ENCODE assay signal across 9 cellular contexts in the genomic region with DNA sequence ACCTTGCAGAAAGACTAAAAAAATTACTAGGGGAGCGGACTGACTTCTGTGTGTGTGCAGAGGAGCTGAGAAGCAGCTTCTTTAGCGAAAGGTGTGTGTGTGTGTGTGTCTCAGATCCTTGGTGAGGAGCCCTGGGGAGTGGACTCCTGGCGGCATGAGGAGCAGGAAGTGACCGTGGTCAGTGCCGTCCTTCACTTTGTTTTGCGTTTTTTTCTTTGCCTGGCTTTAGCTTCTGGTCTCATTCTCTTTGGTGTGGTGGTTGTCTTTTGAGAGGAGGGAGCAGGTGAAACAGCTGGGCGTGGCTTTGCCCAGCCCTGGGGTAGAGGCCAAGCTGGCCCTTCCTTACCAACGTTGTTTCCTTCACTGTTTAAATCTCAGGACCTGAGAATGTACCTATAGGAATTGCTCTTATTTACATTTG. TPM values are rescaled to one million over a fixed set of nuclear protein-coding genes. Genes with fewer than 3 reads are reported as not detected.
DNase-seq lines count a peak whose midpoint lies in the region; ATAC-seq and TF ChIP-seq lines count a peak whose summit lies in the region.
"Had no signal": no experiment of that assay in that cellular context is flagged by ENCODE, and none has a peak within 500 bp of the region (broad histone marks: within the 10 kb centered on the region; RNA-seq: fewer than 3 reads in every experiment).

No MANE protein-coding gene starts in this region.

- CTCF ChIA-PET in activated CD8-positive, alpha-beta memory T cell treated with anti-CD3 and anti-CD28 coated beads, Interleukin-2, amount 10 ng/mL, durations not matched to agents 7 days and 5 days (lab: Charles Lee), result interaction anchor here (1.2 to 3.8 kb wide), 3 partner anchors 13 to 31 kb away, joined by 4 to 12 read pairs (median 5); no protein-coding TSS in a partner anchor
- CTCF ChIA-PET in activated CD4-positive, alpha-beta memory T cell treated with anti-CD3 and anti-CD28 coated beads, Interleukin-2, amount 10 ng/mL, durations not matched to agents 7 days and 5 days (lab: Charles Lee), result interaction anchor here (1.2 to 1.4 kb wide), 3 partner anchors 34 to 175 kb away, joined by 3 to 4 read pairs (median 4); no protein-coding TSS in a partner anchor

- no peaks in the 10 kb centered on the region for H3K9me3 ChIP-seq in iPS-20b (ENCODE audit: insufficient read depth, low read depth, low read length)
- H3K9me3 ChIP-seq in subcutaneous abdominal adipose tissue (ENCODE audit: control insufficient read depth in 5 of 5, low read length in 5 of 5), result no peaks in the 10 kb centered on the region
- no peaks in the 10 kb centered on the region for H3K9me3 ChIP-seq in right atrium auricular region
- H3K9me3 ChIP-seq in tibial artery, result no peaks in the 10 kb centered on the region

- intact Hi-C loops in lower leg skin (cut with DNase I; ENCODE audit: low total_unique reads) (no loop called here), tibial artery (cut with DNase I; ENCODE audit: low total_unique reads) (loop anchor here (5.0 kb wide), 1 partner anchor 327 kb away; no protein-coding TSS in a partner anchor)

- peaks cover 6% of the 10 kb centered on the region for H3K36me3 Mint-ChIP-seq in activated CD8-positive, alpha-beta memory T cell treated with anti-CD3 and anti-CD28 coated beads, Interleukin-2, amount 10 ng/mL, durations not matched to agents 7 days and 5 days
- H3K36me3 Mint-ChIP-seq in activated CD4-positive, alpha-beta memory T cell treated with anti-CD3 and anti-CD28 coated beads, Interleukin-2, amount 10 ng/mL, durations not matched to agents 7 days and 5 days (ENCODE audit: low read depth), result peaks cover 17% of the 10 kb centered on the region

- H3K9ac ChIP-seq in iPS-20b (ENCODE audit: low read depth, low read length) (no peak overlapping the region), subcutaneous abdominal adipose tissue (ENCODE audit: low read length in 5 of 5) (peak overlapping the region in 4 of 5 donors; percentile 3 to 90 (median 76))

- no peak for DNase-seq in activated CD8-positive, alpha-beta memory T cell treated with anti-CD3 and anti-CD28 coated beads, Interleukin-2, amount 10 ng/mL, durations not matched to agents 7 days and 5 days
- no peak for DNase-seq in activated CD8-positive, alpha-beta memory T cell treated with anti-CD3 and anti-CD28 coated beads, Interleukin-2, amount 50 U/mL, for 4 hours
- no peak for DNase-seq in activated CD4-positive, alpha-beta memory T cell treated with anti-CD3 and anti-CD28 coated beads, Interleukin-2, amount 10 ng/mL, durations not matched to agents 7 days and 5 days
- DNase-seq in right atrium auricular region (ENCODE audit: low spot score), result no peak
- DNase-seq in lower leg skin (ENCODE audit: low spot score in 2 of 2), result no peak
- no peak for DNase-seq in tibial artery
- DNase-seq: stimulated activated CD8-positive, alpha-beta memory T cell treated with anti-CD3 and anti-CD28 coated beads, Interleukin-4, amount 100 ng/mL, for 48 hours had no signal

- H3K4me1 ChIP-seq in iPS-20b (ENCODE audit: insufficient read depth, low read length) (peaks cover 7% of the 10 kb centered on the region), subcutaneous abdominal adipose tissue (ENCODE audit: control insufficient read depth in 5 of 5, insufficient read depth in 5 of 5, low read length in 5 of 5) (peaks cover 7 to 31% (median 26%) of the 10 kb centered on the region in 5 donors), right atrium auricular region (peaks cover 0 to 24% of the 10 kb centered on the region in 2 donors), tibial artery (peaks cover 0 to 27% (median 22%) of the 10 kb centered on the region in 4 donors)

- TF ChIP-seq CTCF in right atrium auricular region (IDR thresholded peaks at IDR 0.05) (no peak), lower leg skin (IDR thresholded peaks at IDR 0.05) (no peak), tibial artery (IDR thresholded peaks at IDR 0.05) (no peak)

- no peak for ATAC-seq in activated CD8-positive, alpha-beta memory T cell treated with anti-CD3 and anti-CD28 coated beads, Interleukin-2, amount 10 ng/mL, durations not matched to agents 7 days and 5 days

- H3K27ac ChIP-seq in iPS-20b (ENCODE audit: low read length), result no peak overlapping the region
- H3K27ac ChIP-seq in subcutaneous abdominal adipose tissue (ENCODE audit: low read depth, low read length), result no peak overlapping the region
- no peak overlapping the region for H3K27ac ChIP-seq in right atrium auricular region
- peak overlapping the region in 1 of 2 donors; percentile 56 for H3K27ac ChIP-seq in tibial artery

- H3K4me3 ChIP-seq in iPS-20b (ENCODE audit: low read length) (peak overlapping the region; percentile 97), subcutaneous abdominal adipose tissue (ENCODE audit: low read depth in 1 of 5, low read length in 5 of 5) (peak overlapping the region in 4 of 5 donors; percentile 17 to 79 (median 76)), right atrium auricular region (peak overlapping the region in 1 of 2 donors; percentile 69), lower leg skin (ENCODE audit: low read depth, poor library complexity, severe bottlenecking) (no peak overlapping the region), tibial artery (no peak overlapping the region)

- no peak for TF ChIP-seq POLR2A in lower leg skin (IDR thresholded peaks at IDR 0.05)

- H3K9me3 Mint-ChIP-seq in activated CD8-positive, alpha-beta memory T cell treated with anti-CD3 and anti-CD28 coated beads, Interleukin-2, amount 10 ng/mL, durations not matched to agents 7 days and 5 days (ENCODE audit: low read depth), result no peaks in the 10 kb centered on the region
- no peaks in the 10 kb centered on the region for H3K9me3 Mint-ChIP-seq in activated CD4-positive, alpha-beta memory T cell treated with anti-CD3 and anti-CD28 coated beads, Interleukin-2, amount 10 ng/mL, durations not matched to agents 7 days and 5 days

- H3K36me3 ChIP-seq in iPS-20b (ENCODE audit: insufficient read depth, low read depth, low read length), result no peaks in the 10 kb centered on the region
- H3K36me3 ChIP-seq in subcutaneous abdominal adipose tissue (ENCODE audit: control insufficient read depth in 5 of 5, insufficient read depth in 5 of 5, low read length in 5 of 5), result peaks cover 0 to 4% (median 0%) of the 10 kb centered on the region in 5 donors
- no peaks in the 10 kb centered on the region for H3K36me3 ChIP-seq in right atrium auricular region
- no peaks in the 10 kb centered on the region for H3K36me3 ChIP-seq in tibial artery

- peak overlapping the region; percentile 86 for H3K4me3 Mint-ChIP-seq in activated CD8-positive, alpha-beta memory T cell treated with anti-CD3 and anti-CD28 coated beads, Interleukin-2, amount 10 ng/mL, durations not matched to agents 7 days and 5 days
- peak overlapping the region; percentile 95 for H3K4me3 Mint-ChIP-seq in activated CD4-positive, alpha-beta memory T cell treated with anti-CD3 and anti-CD28 coated beads, Interleukin-2, amount 10 ng/mL, durations not matched to agents 7 days and 5 days

- H3K27me3 Mint-ChIP-seq in activated CD8-positive, alpha-beta memory T cell treated with anti-CD3 and anti-CD28 coated beads, Interleukin-2, amount 10 ng/mL, durations not matched to agents 7 days and 5 days, result peaks cover 12% of the 10 kb centered on the region
- H3K27me3 Mint-ChIP-seq in activated CD4-positive, alpha-beta memory T cell treated with anti-CD3 and anti-CD28 coated beads, Interleukin-2, amount 10 ng/mL, durations not matched to agents 7 days and 5 days, result no peaks in the 10 kb centered on the region

- POLR2A ChIA-PET in activated CD4-positive, alpha-beta memory T cell treated with anti-CD3 and anti-CD28 coated beads, Interleukin-2, amount 10 ng/mL, durations not matched to agents 7 days and 5 days (lab: Charles Lee), result interaction anchor here (1.0 to 5.1 kb wide), 15 partner anchors 9 to 81 kb away, joined by 3 to 38 read pairs (median 6); a partner anchor contains a TSS

- peak overlapping the region; percentile 93 for H3K27ac Mint-ChIP-seq in activated CD8-positive, alpha-beta memory T cell treated with anti-CD3 and anti-CD28 coated beads, Interleukin-2, amount 10 ng/mL, durations not matched to agents 7 days and 5 days
- H3K27ac Mint-ChIP-seq in activated CD4-positive, alpha-beta memory T cell treated with anti-CD3 and anti-CD28 coated beads, Interleukin-2, amount 10 ng/mL, durations not matched to agents 7 days and 5 days, result peak overlapping the region; percentile 41

- 28 to 44% methylated on average over 8 of the region's 8 CpGs for WGBS in lower leg skin, 2 donors

- H3K27me3 ChIP-seq in iPS-20b (ENCODE audit: insufficient read depth, low read length), result peaks cover 26% of the 10 kb centered on the region
- peaks cover 0 to 4% (median 2%) of the 10 kb centered on the region in 5 donors for H3K27me3 ChIP-seq in subcutaneous abdominal adipose tissue (ENCODE audit: control insufficient read depth in 5 of 5, insufficient read depth in 4 of 5, low read length in 5 of 5)
- no peaks in the 10 kb centered on the region for H3K27me3 ChIP-seq in right atrium auricular region
- peaks cover 0 to 3% of the 10 kb centered on the region in 2 donors for H3K27me3 ChIP-seq in tibial artery

- H3K4me1 Mint-ChIP-seq in activated CD8-positive, alpha-beta memory T cell treated with anti-CD3 and anti-CD28 coated beads, Interleukin-2, amount 10 ng/mL, durations not matched to agents 7 days and 5 days, result peaks cover 49% of the 10 kb centered on the region
- H3K4me1 Mint-ChIP-seq in activated CD4-positive, alpha-beta memory T cell treated with anti-CD3 and anti-CD28 coated beads, Interleukin-2, amount 10 ng/mL, durations not matched to agents 7 days and 5 days, result peaks cover 50% of the 10 kb centered on the region

RNA-seq across cellular contexts. Expression of a gene that starts 1.9 kb away (rescaled TPM):
- 10 to 100 TPM; 24.1 to 25.7 TPM for total RNA-seq in activated CD8-positive, alpha-beta memory T cell treated with anti-CD3 and anti-CD28 coated beads, Interleukin-2, amount 10 ng/mL, durations not matched to agents 7 days and 5 days
- total RNA-seq in activated CD4-positive, alpha-beta memory T cell treated with anti-CD3 and anti-CD28 coated beads, Interleukin-2, amount 10 ng/mL, durations not matched to agents 7 days and 5 days, result 10 to 100 TPM; 20.6 to 21.8 TPM
- total RNA-seq in right atrium auricular region, result 1 to 10 TPM; 3.7 to 6.6 TPM
- 10 to 100 TPM in 1 of 4 donors, 1 to 10 TPM in 3; 8.6 to 11.6 (median 9.6) TPM for total RNA-seq in lower leg skin

RNA-seq across cellular contexts. Expression of a gene that starts 27.8 kb away (rescaled TPM):
- 10 to 100 TPM; 49.9 to 56.6 TPM for total RNA-seq in activated CD8-positive, alpha-beta memory T cell treated with anti-CD3 and anti-CD28 coated beads, Interleukin-2, amount 10 ng/mL, durations not matched to agents 7 days and 5 days
- 10 to 100 TPM; 54.7 to 55.4 TPM for total RNA-seq in activated CD4-positive, alpha-beta memory T cell treated with anti-CD3 and anti-CD28 coated beads, Interleukin-2, amount 10 ng/mL, durations not matched to agents 7 days and 5 days
- total RNA-seq in right atrium auricular region (10 to 100 TPM; 17.7 to 20.8 TPM), lower leg skin (100 to 1,000 TPM in 2 of 4 donors, 10 to 100 TPM in 2; 64.8 to 104 (median 89.8) TPM)

Comparison
In these comparisons a context has a peak if more than half of its experiments do, and no peak if none do; other contexts are left out.
1. H3K4me3 ChIP-seq: peak in iPS-20b (single experiment) and subcutaneous abdominal adipose tissue (4 of 5); none in lower leg skin (single experiment) and tibial artery (0 of 2).